32 cellular contexts compared by ENCODE assay signal in genomic region chr6:32643904-32644303, GRCh38. TPM values are rescaled to one million over a fixed set of nuclear protein-coding genes. Genes with fewer than 3 reads are reported as not detected.
"Had no signal": no experiment of that assay in that cellular context is flagged by ENCODE, and none has a peak within 500 bp of the region (broad histone marks: within the 10 kb centered on the region; RNA-seq: fewer than 3 reads in every experiment).

No MANE protein-coding gene starts in this region.

- H3K4me1 ChIP-seq: colonic mucosa, gastrocnemius medialis, heart left ventricle, psoas muscle, sigmoid colon, tibial nerve, upper lobe of left lung, uterus had no signal

- H2AFZ ChIP-seq: hepatocyte had no signal

- H3K4me2 ChIP-seq: hepatocyte had no signal

- H3K36me3 ChIP-seq: colonic mucosa, gastrocnemius medialis, heart left ventricle, left lung, ovary, sigmoid colon, thoracic aorta, tibial nerve, upper lobe of left lung, uterus had no signal

- H3K27me3 ChIP-seq: colonic mucosa, gastrocnemius medialis, heart left ventricle, hepatocyte, left lung, ovary, sigmoid colon, tibial nerve, upper lobe of left lung, uterus had no signal

- H3K79me2 ChIP-seq: hepatocyte had no signal

- H3K36me3 Mint-ChIP-seq: naive thymus-derived CD8-positive, alpha-beta T cell had no signal

- H3K9me3 ChIP-seq: colonic mucosa, gastrocnemius medialis, heart left ventricle, left lung, ovary, psoas muscle, sigmoid colon, thoracic aorta, tibial nerve, upper lobe of left lung, uterus had no signal

- H3K27ac ChIP-seq: colonic mucosa, epithelial cell of prostate, gastrocnemius medialis, heart left ventricle, hepatocyte, left lung, ovary, psoas muscle, sigmoid colon, thoracic aorta, tibial nerve, upper lobe of left lung, uterus had no signal

- H3K27me3 Mint-ChIP-seq: dendritic cell treated with granulocyte-macrophage colony-stimulating factor and Interleukin-4, amounts not matched to agents 40 ng/mL and 50 ng/mL, for 4 days had no signal

- H3K9me3 Mint-ChIP-seq: dendritic cell treated with granulocyte-macrophage colony-stimulating factor and Interleukin-4, amounts not matched to agents 40 ng/mL and 50 ng/mL, for 4 days; stimulated activated effector memory CD8-positive, alpha-beta T cell treated with anti-CD3 and anti-CD28 coated beads, Interleukin-12 subunit alpha, Interleukin-12 subunit beta, amount 100 ng/mL, for 72 hours; stimulated activated naive CD8-positive, alpha-beta T cell treated with anti-CD3 and anti-CD28 coated beads, Interleukin-15, Interleukin-2, amounts not matched to agents 100 ng/mL and 50 ng/mL, for 24 hours had no signal

- DNase-seq: colonic mucosa; effector CD8-positive, alpha-beta T cell; endodermal cell; foreskin fibroblast; gastrocnemius medialis; heart left ventricle; left cardiac atrium; left lung; mesendoderm; midbrain; naive thymus-derived CD8-positive, alpha-beta T cell; nephron progenitor cell; occipital lobe; ovary; posterior cingulate gyrus; psoas muscle; right cardiac atrium; sigmoid colon; stimulated activated CD4-positive, alpha-beta T cell treated with anti-CD3 and anti-CD28 coated beads, Interleukin-2, amount 100 ng/mL, for 24 hours; stimulated activated CD4-positive, alpha-beta T cell treated with anti-CD3 and anti-CD28 coated beads, Interleukin-4, amount 100 ng/mL, for 24 hours; upper lobe of left lung; uterus had no signal

- H3K4me3 Mint-ChIP-seq: dendritic cell treated with granulocyte-macrophage colony-stimulating factor and Interleukin-4, amounts not matched to agents 40 ng/mL and 50 ng/mL, for 4 days; endodermal cell; nephron progenitor cell; stimulated activated effector memory CD8-positive, alpha-beta T cell treated with anti-CD3 and anti-CD28 coated beads, Interleukin-12 subunit alpha, Interleukin-12 subunit beta, amount 100 ng/mL, for 72 hours; stimulated activated naive CD8-positive, alpha-beta T cell treated with anti-CD3 and anti-CD28 coated beads, Interleukin-15, Interleukin-2, amounts not matched to agents 100 ng/mL and 50 ng/mL, for 24 hours had no signal

- H3K4me3 ChIP-seq: colonic mucosa, gastrocnemius medialis, heart left ventricle, hepatocyte, left lung, ovary, psoas muscle, sigmoid colon, thoracic aorta, tibial nerve, upper lobe of left lung, uterus had no signal

- H3K27ac Mint-ChIP-seq: endodermal cell; naive thymus-derived CD8-positive, alpha-beta T cell; nephron progenitor cell; stimulated activated effector memory CD8-positive, alpha-beta T cell treated with anti-CD3 and anti-CD28 coated beads, Interleukin-12 subunit alpha, Interleukin-12 subunit beta, amount 100 ng/mL, for 72 hours; stimulated activated naive CD8-positive, alpha-beta T cell treated with anti-CD3 and anti-CD28 coated beads, Interleukin-15, Interleukin-2, amounts not matched to agents 100 ng/mL and 50 ng/mL, for 24 hours had no signal

- H3K4me1 Mint-ChIP-seq: endodermal cell, nephron progenitor cell had no signal

- ATAC-seq: esophagus mucosa; gastrocnemius medialis; heart left ventricle; left cardiac atrium; left lung; naive thymus-derived CD8-positive, alpha-beta T cell; psoas muscle; right cardiac atrium; stimulated activated effector memory CD8-positive, alpha-beta T cell treated with anti-CD3 and anti-CD28 coated beads, Interleukin-12 subunit alpha, Interleukin-12 subunit beta, amount 100 ng/mL, for 72 hours had no signal

RNA-seq across cellular contexts. Expression of gene HLA-DQA1, which starts 6.7 kb away (rescaled TPM):
- total RNA-seq: hepatocyte, lung microvascular endothelial cell, renal cortical epithelial cell had no signal
- polyA plus RNA-seq: hepatocyte had no signal
